ENCODE assay signal across 12 cellular contexts in genomic region chr9:112489876-112490661, GRCh38. TPM values are rescaled to one million over a fixed set of nuclear protein-coding genes. Genes with fewer than 3 reads are reported as not detected.
DNase-seq lines count a peak whose midpoint lies in the region; ATAC-seq, FAIRE-seq and TF ChIP-seq lines count a peak whose summit lies in the region.
"Had no signal": no experiment of that assay in that cellular context is flagged by ENCODE, and none has a peak within 500 bp of the region (broad histone marks: within the 10 kb centered on the region; RNA-seq: fewer than 3 reads in every experiment).

No MANE protein-coding gene starts in this region.

- peak overlapping the region; percentile 5; the same call in 1 of the 3 replicates for H3K4me2 ChIP-seq in A549

- no peak for DNase-seq in A549 (ENCODE audit: low read depth in 1 of 2, low spot score in 1 of 2)
- DNase-seq in HEK293T (ENCODE audit: extremely low spot score), result no peak
- no peak for DNase-seq in SK-N-MC (ENCODE audit: low read depth, low spot score)
- DNase-seq in inferior parietal cortex (ENCODE audit: extremely low spot score), result peak; percentile 50
- no peak for DNase-seq in NCI-H510A treated with DMSO at 0.1 percent for 48 hours (lab: John Stamatoyannopoulos, UW)
- DNase-seq: activated naive CD4-positive, alpha-beta T cell; NCI-H187 treated with DMSO at 0.1 percent for 48 hours; SIG-M5; spleen had no signal

- H3K27ac ChIP-seq in A549 (no peak overlapping the region), SK-N-MC (peak overlapping the region; percentile 81)
- H3K27ac ChIP-seq: spleen had no signal

- FAIRE-seq in A549 (lab: Jason Lieb, UNC), result no peak

- no peak for TF ChIP-seq RAD21 in A549 (conservative IDR thresholded peaks at IDR 0.05 in 1 of 2, IDR thresholded peaks at IDR 0.05 in 1 of 2)

- no peak overlapping the region for H3K9ac ChIP-seq in SK-N-MC (ENCODE audit: insufficient read length)

- POLR2A ChIA-PET in A549 (lab: Yijun Ruan, JAX) (no interaction called here), HEK293T (lab: Yijun Ruan, JAX) (interaction anchor here (2.1 kb wide), 1 partner anchor 111 kb away, joined by 8 read pairs; the partner anchor contains the start of gene HSDL2)

- no peak for TF ChIP-seq EP300 in A549 (IDR thresholded peaks at IDR 0.05)

- peaks cover 24% of the 10 kb centered on the region for H3K9me3 ChIP-seq in A549
- peaks cover 8% of the 10 kb centered on the region for H3K9me3 ChIP-seq in SK-N-MC (ENCODE audit: low read depth, low read length)

- no peak for TF ChIP-seq CTCF in A549 (IDR thresholded peaks at IDR 0.05)

- CTCF ChIA-PET in A549 (lab: Yijun Ruan, JAX) (interaction anchor here (1.2 to 1.3 kb wide), 2 partner anchors 21 to 221 kb away, joined by 3 to 4 read pairs; no protein-coding TSS in a partner anchor), HEK293T (lab: Yijun Ruan, JAX) (no interaction called here)

- no peak overlapping the region for H3K4me3 ChIP-seq in A549
- peak overlapping the region; percentile 86 for H3K4me3 ChIP-seq in SK-N-MC
- H3K4me3 ChIP-seq: spleen had no signal

- 82% methylated on average over 4 of the region's 4 CpGs for WGBS in A549 (ENCODE audit: missing lambda C conversion rate)

- peaks cover 18% of the 10 kb centered on the region for H3K4me1 ChIP-seq in A549

- peaks cover 38% of the 10 kb centered on the region for H3K36me3 ChIP-seq in SK-N-MC (ENCODE audit: insufficient read depth, low read length)

- no peak for ATAC-seq in A549
- no peak for ATAC-seq in GM21367 (IDR thresholded peaks at IDR 0.05; ENCODE audit: unreplicated experiment)
- no peak for ATAC-seq in GM19467 (IDR thresholded peaks at IDR 0.05; ENCODE audit: unreplicated experiment)
- ATAC-seq in HG03135 (IDR thresholded peaks at IDR 0.05; ENCODE audit: unreplicated experiment), result no peak

- TF ChIP-seq POLR2A in A549 (IDR thresholded peaks at IDR 0.05; ENCODE audit: low read length), result no peak

TF ChIP-seq in A549, 52 proteins besides CTCF, POLR2A, EP300 and RAD21:
- TF ChIP-seq GATA3 (IDR thresholded peaks at IDR 0.05; ENCODE audit: borderline replicate concordance), result no peak
- no peak for TF ChIP-seq ATOH8 (CRISPR knock-in tag; IDR thresholded peaks at IDR 0.05; ENCODE audit: low read depth)
- no peak for TF ChIP-seq PHF8 (IDR thresholded peaks at IDR 0.05; ENCODE audit: borderline replicate concordance, low read depth)
- no peak for TF ChIP-seq RCOR1 (IDR thresholded peaks at IDR 0.05; ENCODE audit: low read depth, low read length)

TF ChIP-seq in HEK293T, 16 proteins besides CTCF, POLR2A, EP300 and RAD21:
- TF ChIP-seq, protein P1, sequence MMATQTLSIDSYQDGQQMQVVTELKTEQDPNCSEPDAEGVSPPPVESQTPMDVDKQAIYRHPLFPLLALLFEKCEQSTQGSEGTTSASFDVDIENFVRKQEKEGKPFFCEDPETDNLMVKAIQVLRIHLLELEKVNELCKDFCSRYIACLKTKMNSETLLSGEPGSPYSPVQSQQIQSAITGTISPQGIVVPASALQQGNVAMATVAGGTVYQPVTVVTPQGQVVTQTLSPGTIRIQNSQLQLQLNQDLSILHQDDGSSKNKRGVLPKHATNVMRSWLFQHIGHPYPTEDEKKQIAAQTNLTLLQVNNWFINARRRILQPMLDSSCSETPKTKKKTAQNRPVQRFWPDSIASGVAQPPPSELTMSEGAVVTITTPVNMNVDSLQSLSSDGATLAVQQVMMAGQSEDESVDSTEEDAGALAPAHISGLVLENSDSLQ (IDR thresholded peaks at IDR 0.05), result peak; percentile 70
- TF ChIP-seq CTBP1 (IDR thresholded peaks at IDR 0.05; ENCODE audit: borderline replicate concordance), result no peak

RNA-seq across cellular contexts. Expression of gene KIAA1958, which starts 3.4 kb away (rescaled TPM):
- 3.7 and 6.7 TPM in 2 replicates for polyA plus RNA-seq in A549 (2011; rRNA removed)
- 2.0 and 2.6 TPM in 2 replicates for polyA plus RNA-seq in A549 (2012; cell fraction: cytosol; rRNA removed)
- polyA plus RNA-seq in A549 (2012; cell fraction: nucleus; rRNA removed), result 2.2 TPM in 2 replicates
- polyA plus RNA-seq in A549 (2017; fragmentation: RNase III; extraction: RNeasy Plus Mini Kit Qiagen cat#74134 plus additional on column Dnase treatment), result 2.0 to 2.2 TPM (median 2.1 TPM) in 3 replicates
- 50.1 and 57.8 TPM in 2 replicates for polyA minus RNA-seq in A549 (2011; rRNA and poly(A)+ RNA removed)
